36 cellular contexts compared by ENCODE assay signal in genomic region chr3:46545695-46546630, GRCh38. TPM values are rescaled to one million over a fixed set of nuclear protein-coding genes. Genes with fewer than 3 reads are reported as not detected.
DNase-seq lines count a peak whose midpoint lies in the region; ATAC-seq, FAIRE-seq and TF ChIP-seq lines count a peak whose summit lies in the region.
"Had no signal": no experiment of that assay in that cellular context is flagged by ENCODE, and none has a peak within 500 bp of the region (broad histone marks: within the 10 kb centered on the region; RNA-seq: fewer than 3 reads in every experiment).

No MANE protein-coding gene starts in this region.

- peaks cover 31% of the 10 kb centered on the region for H3K4me1 Mint-ChIP-seq in endodermal cell
- peaks cover 62% of the 10 kb centered on the region for H3K4me1 Mint-ChIP-seq in stimulated activated memory B cell treated with anti-CD40 and anti-IgM and Interleukin-4, amounts not matched to agents 10 μg/mL and 1 μg/mL and 100 μg/mL, for 72 hours

- no peak overlapping the region for H3K4me3 ChIP-seq in endodermal cell (ENCODE audit: low read length)
- H3K4me3 ChIP-seq: heart left ventricle, right lobe of liver, SJCRH30 had no signal

- H3K9me3 Mint-ChIP-seq in endodermal cell = peaks cover 24% of the 10 kb centered on the region
- H3K9me3 Mint-ChIP-seq in stimulated activated memory B cell treated with anti-CD40 and anti-IgM and Interleukin-4, amounts not matched to agents 10 μg/mL and 1 μg/mL and 100 μg/mL, for 72 hours = no peaks in the 10 kb centered on the region
- H3K9me3 Mint-ChIP-seq: activated CD4-positive, alpha-beta memory T cell treated with anti-CD3 and anti-CD28 coated beads for 36 hours; activated naive CD4-positive, alpha-beta T cell treated with anti-CD3 and anti-CD28 coated beads, Interleukin-2, amount 50 U/mL, for 24 hours; activated T-helper 2 cell treated with anti-CD3 and anti-CD28 coated beads, Interferon-gamma antibody, Interleukin-2, Interleukin-4, amounts not matched to agents 10 μg/mL and 5 μg/mL and 100 μg/mL, durations not matched to agents 14 hours and 24 hours and 36 hours; stimulated activated effector memory CD8-positive, alpha-beta T cell treated with anti-CD3 and anti-CD28 coated beads, Interleukin-12 subunit alpha, Interleukin-12 subunit beta, amount 100 ng/mL, for 72 hours; T-cell had no signal

- TF ChIP-seq CTCF in endodermal cell (conservative IDR thresholded peaks at IDR 0.05) = no peak

- H3K9me3 ChIP-seq in KOPT-K1 (ENCODE audit: insufficient read depth, low read length, poor library complexity, severe bottlenecking) (no peaks in the 10 kb centered on the region), endodermal cell (ENCODE audit: control insufficient read depth, low read length) (peaks cover 12% of the 10 kb centered on the region)
- H3K9me3 ChIP-seq: heart left ventricle, right lobe of liver, SJCRH30 had no signal

- no peak for ATAC-seq in stimulated activated memory B cell treated with anti-CD40 and anti-IgM and Interleukin-4, amounts not matched to agents 10 μg/mL and 1 μg/mL and 100 μg/mL, for 72 hours
- ATAC-seq in stimulated activated naive CD8-positive, alpha-beta T cell treated with anti-CD3 and anti-CD28 coated beads, Interleukin-15, Interleukin-2, amounts not matched to agents 100 U/mL and 50 U/mL, for 24 hours = no peak
- ATAC-seq: activated CD4-positive, CD25-positive, alpha-beta regulatory T cell treated with anti-CD3 and anti-CD28 coated beads, Interleukin-2, amount 50 U/mL, for 24 hours; Panc1; right lobe of liver; stimulated activated effector memory CD8-positive, alpha-beta T cell treated with anti-CD3 and anti-CD28 coated beads, Interleukin-12 subunit alpha, Interleukin-12 subunit beta, amount 100 ng/mL, for 72 hours had no signal

- H3K27ac Mint-ChIP-seq in endodermal cell = peak overlapping the region; percentile 12
- H3K27ac Mint-ChIP-seq in stimulated activated memory B cell treated with anti-CD40 and anti-IgM and Interleukin-4, amounts not matched to agents 10 μg/mL and 1 μg/mL and 100 μg/mL, for 72 hours = peak overlapping the region; percentile 5
- H3K27ac Mint-ChIP-seq: activated CD4-positive, alpha-beta memory T cell treated with anti-CD3 and anti-CD28 coated beads for 36 hours; activated naive CD4-positive, alpha-beta T cell treated with anti-CD3 and anti-CD28 coated beads, Interleukin-2, amount 50 U/mL, for 24 hours; activated T-helper 2 cell treated with anti-CD3 and anti-CD28 coated beads, Interferon-gamma antibody, Interleukin-2, Interleukin-4, amounts not matched to agents 10 μg/mL and 5 μg/mL and 100 μg/mL, durations not matched to agents 14 hours and 24 hours and 36 hours; nephron progenitor cell; stimulated activated effector memory CD8-positive, alpha-beta T cell treated with anti-CD3 and anti-CD28 coated beads, Interleukin-12 subunit alpha, Interleukin-12 subunit beta, amount 100 ng/mL, for 72 hours had no signal

- peak; percentile 47 for FAIRE-seq in GM19239 (lab: Jason Lieb, UNC)
- FAIRE-seq: bronchial epithelial cell, colon, G401.6 had no signal

- peaks cover 5% of the 10 kb centered on the region for H3K4me1 ChIP-seq in endodermal cell (ENCODE audit: control insufficient read depth, insufficient read depth, low read length)
- H3K4me1 ChIP-seq: right lobe of liver, SJCRH30 had no signal

- WGBS in endodermal cell (ENCODE audit: insufficient coverage in 1 of 2, insufficient read length in 1 of 2), 2 experiments = 79 to 88% methylated on average over 1 to 8 of the region's 8 CpGs

- H3K27me3 ChIP-seq in endodermal cell (ENCODE audit: control insufficient read depth, insufficient read depth, low read length, poor library complexity, severe bottlenecking) = no peaks in the 10 kb centered on the region
- H3K27me3 ChIP-seq: heart left ventricle, right lobe of liver, SJCRH30 had no signal

- H3K4me3 Mint-ChIP-seq in endodermal cell = no peak overlapping the region
- no peak overlapping the region for H3K4me3 Mint-ChIP-seq in stimulated activated memory B cell treated with anti-CD40 and anti-IgM and Interleukin-4, amounts not matched to agents 10 μg/mL and 1 μg/mL and 100 μg/mL, for 72 hours
- H3K4me3 Mint-ChIP-seq: activated CD4-positive, alpha-beta memory T cell treated with anti-CD3 and anti-CD28 coated beads for 36 hours; activated naive CD4-positive, alpha-beta T cell treated with anti-CD3 and anti-CD28 coated beads, Interleukin-2, amount 50 U/mL, for 24 hours; CD4-positive, CD25-positive, alpha-beta regulatory T cell; nephron progenitor cell; stimulated activated effector memory CD8-positive, alpha-beta T cell treated with anti-CD3 and anti-CD28 coated beads, Interleukin-12 subunit alpha, Interleukin-12 subunit beta, amount 100 ng/mL, for 72 hours; T-cell had no signal

- DNase-seq in GM19239 (ENCODE audit: insufficient read length, low spot score) = no peak
- DNase-seq in endodermal cell = no peak
- no peak for DNase-seq in NCI-H510A treated with DMSO at 0.1 percent for 48 hours (lab: John Stamatoyannopoulos, UW)
- no peak for DNase-seq in GM19240 (ENCODE audit: insufficient read length, low spot score)
- DNase-seq in stimulated activated naive CD8-positive, alpha-beta T cell treated with anti-CD3 and anti-CD28 coated beads, Interleukin-15, Interleukin-2, amounts not matched to agents 100 U/mL and 50 U/mL, for 24 hours = no peak
- DNase-seq: activated CD4-positive, alpha-beta memory T cell treated with anti-CD3 and anti-CD28 coated beads for 36 hours; amygdala; CD4-positive, CD25-positive, alpha-beta regulatory T cell; effector CD8-positive, alpha-beta T cell; erythroblast; foreskin fibroblast; HCEC 1CT; heart left ventricle; NCI-H1694; NCI-H510A; nephron progenitor cell; posterior cingulate gyrus; right lobe of liver; SJCRH30; stimulated activated CD4-positive, alpha-beta T cell treated with anti-CD3 and anti-CD28 coated beads, Interleukin-12 subunit alpha, Interleukin-12 subunit beta, amount 100 ng/mL, for 4 hours; stimulated activated CD4-positive, alpha-beta T cell treated with anti-CD3 and anti-CD28 coated beads, Interleukin-4, amount 100 ng/mL, for 24 hours; T-cell had no signal

- H3K27ac ChIP-seq in KOPT-K1 (ENCODE audit: low read depth, low read length, poor library complexity, severe bottlenecking) (peak overlapping the region; percentile 20), endodermal cell (ENCODE audit: low read depth, low read length) (no peak overlapping the region)
- H3K27ac ChIP-seq: heart left ventricle, right lobe of liver, SJCRH30 had no signal

- no peak overlapping the region for H3K9ac ChIP-seq in endodermal cell (ENCODE audit: extremely low read depth, low read length, poor library complexity, severe bottlenecking)

- H3K27me3 Mint-ChIP-seq in endodermal cell (ENCODE audit: insufficient read depth) = no peaks in the 10 kb centered on the region
- no peaks in the 10 kb centered on the region for H3K27me3 Mint-ChIP-seq in stimulated activated memory B cell treated with anti-CD40 and anti-IgM and Interleukin-4, amounts not matched to agents 10 μg/mL and 1 μg/mL and 100 μg/mL, for 72 hours
- H3K27me3 Mint-ChIP-seq: activated CD4-positive, alpha-beta memory T cell treated with anti-CD3 and anti-CD28 coated beads for 36 hours; activated naive CD4-positive, alpha-beta T cell treated with anti-CD3 and anti-CD28 coated beads, Interleukin-2, amount 50 U/mL, for 24 hours; T-cell had no signal

- peaks cover 64% of the 10 kb centered on the region for H3K36me3 Mint-ChIP-seq in endodermal cell (ENCODE audit: low read depth)
- H3K36me3 Mint-ChIP-seq in stimulated activated memory B cell treated with anti-CD40 and anti-IgM and Interleukin-4, amounts not matched to agents 10 μg/mL and 1 μg/mL and 100 μg/mL, for 72 hours = no peaks in the 10 kb centered on the region
- H3K36me3 Mint-ChIP-seq: activated CD4-positive, alpha-beta memory T cell treated with anti-CD3 and anti-CD28 coated beads for 36 hours; activated naive CD4-positive, alpha-beta T cell treated with anti-CD3 and anti-CD28 coated beads, Interleukin-2, amount 50 U/mL, for 24 hours; stimulated activated effector memory CD8-positive, alpha-beta T cell treated with anti-CD3 and anti-CD28 coated beads, Interleukin-12 subunit alpha, Interleukin-12 subunit beta, amount 100 ng/mL, for 72 hours; T-cell had no signal

- H3K36me3 ChIP-seq in KOPT-K1 (ENCODE audit: insufficient read depth, low read length) (no peaks in the 10 kb centered on the region), endodermal cell (ENCODE audit: control insufficient read depth, insufficient read depth, low read length) (peaks cover 45% of the 10 kb centered on the region)
- H3K36me3 ChIP-seq: right lobe of liver, SJCRH30 had no signal

RNA-seq across cellular contexts. Expression of gene LRRC2, which starts 20.1 kb away (rescaled TPM):
- total RNA-seq in endodermal cell = 10 to 100 TPM in 1 of 2 donors, 1 to 10 TPM in 1; 8.9 to 10.2 TPM
- 1.1 TPM for polyA plus RNA-seq in endodermal cell (2013, experiment 1 of 2)
- polyA plus RNA-seq in endodermal cell (2013, experiment 2 of 2) = 0.70 TPM
- total RNA-seq: activated CD4-positive, alpha-beta memory T cell treated with anti-CD3 and anti-CD28 coated beads for 36 hours; activated T-helper 2 cell treated with anti-CD3 and anti-CD28 coated beads, Interferon-gamma antibody, Interleukin-2, Interleukin-4, amounts not matched to agents 10 μg/mL and 5 μg/mL and 100 μg/mL, durations not matched to agents 14 hours and 24 hours and 36 hours; SJCRH30 had no signal

RNA-seq across cellular contexts. Expression of gene RTP3, which starts 48.2 kb away (rescaled TPM):
- not detected for total RNA-seq in endodermal cell
- not detected for polyA plus RNA-seq in endodermal cell (2013, experiment 1 of 2)
- not detected for polyA plus RNA-seq in endodermal cell (2013, experiment 2 of 2)
- total RNA-seq: activated CD4-positive, alpha-beta memory T cell treated with anti-CD3 and anti-CD28 coated beads for 36 hours; activated T-helper 2 cell treated with anti-CD3 and anti-CD28 coated beads, Interferon-gamma antibody, Interleukin-2, Interleukin-4, amounts not matched to agents 10 μg/mL and 5 μg/mL and 100 μg/mL, durations not matched to agents 14 hours and 24 hours and 36 hours; bronchial epithelial cell; CD4-positive, CD25-positive, alpha-beta regulatory T cell; heart left ventricle; HT-29; lung microvascular endothelial cell; mucosa of gallbladder; SJCRH30; T-cell; urinary bladder had no signal
- polyA plus RNA-seq: CD4-positive, CD25-positive, alpha-beta regulatory T cell; heart left ventricle; urinary bladder had no signal
